Comparison of ENCODE assay signal across 14 cellular contexts in the genomic region with DNA sequence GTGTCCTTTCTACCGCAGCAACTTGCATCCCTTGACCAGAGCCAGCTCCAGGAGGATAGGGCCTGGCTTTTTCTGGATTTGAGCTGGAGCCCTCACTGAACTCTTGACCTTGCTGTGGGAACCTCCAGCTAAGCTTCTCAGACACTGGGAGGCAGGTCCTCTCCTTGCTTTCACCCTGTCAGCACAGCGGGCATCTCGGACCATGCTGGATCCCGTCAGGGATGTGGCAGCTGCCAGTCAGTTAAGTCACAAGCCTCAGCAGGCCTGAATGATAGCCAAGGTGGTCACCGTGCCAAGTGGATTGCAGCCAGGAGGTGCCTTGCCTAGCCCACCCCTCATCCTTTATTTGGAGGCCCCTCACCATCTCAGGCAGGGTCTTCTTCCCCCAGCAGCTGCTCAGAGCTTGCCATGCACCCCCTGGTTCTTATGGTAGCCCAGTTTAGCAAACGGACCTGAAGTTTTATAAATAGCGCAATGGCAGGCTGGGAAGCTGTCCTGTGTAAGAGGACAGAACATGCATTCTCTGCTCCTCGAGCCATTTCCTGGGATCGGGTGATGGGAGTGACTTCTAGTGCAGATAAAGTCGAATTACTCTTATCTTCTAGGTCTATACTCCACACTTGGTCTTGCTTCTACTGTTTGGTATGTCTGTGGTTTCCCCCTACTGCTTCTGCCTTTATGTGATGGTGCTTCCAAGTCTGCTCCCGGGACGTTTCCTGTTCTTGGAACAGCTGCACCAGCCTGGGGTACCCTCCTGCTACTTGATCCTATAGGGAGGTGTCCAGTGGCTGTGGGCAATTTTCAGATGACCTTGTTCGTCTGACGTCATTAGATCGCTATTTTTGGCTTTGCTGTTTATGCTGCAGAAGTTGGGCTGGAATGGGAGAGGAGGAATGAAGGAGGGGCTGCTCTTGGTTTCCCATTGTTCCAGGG. TPM values are rescaled to one million over a fixed set of nuclear protein-coding genes. Genes with fewer than 3 reads are reported as not detected.
DNase-seq lines count a peak whose midpoint lies in the region; ATAC-seq, FAIRE-seq and TF ChIP-seq lines count a peak whose summit lies in the region.
"Had no signal": no experiment of that assay in that cellular context is flagged by ENCODE, and none has a peak within 500 bp of the region (broad histone marks: within the 10 kb centered on the region; RNA-seq: fewer than 3 reads in every experiment).

No MANE protein-coding gene starts in this region.

- no peak overlapping the region for H2AFZ ChIP-seq in fibroblast of lung (ENCODE audit: low read length)

- FAIRE-seq in pancreas (lab: Jason Lieb, UNC) = no peak
- FAIRE-seq: GM12878 had no signal

- TF ChIP-seq CTCF in fibroblast of lung (conservative IDR thresholded peaks at IDR 0.05 in 1 of 2, IDR thresholded peaks at IDR 0.05 in 1 of 2; ENCODE audit: low read depth in 1 of 2, low read length in 2 of 2) = no peak
- no peak for TF ChIP-seq CTCF in pancreas (IDR thresholded peaks at IDR 0.05)
- TF ChIP-seq CTCF in dorsolateral prefrontal cortex (IDR thresholded peaks at IDR 0.05 in 54 of 56, conservative IDR thresholded peaks at IDR 0.05 in 2 of 56; ENCODE audit: low read depth in 1 of 56, partially characterized antibody in 56 of 56) = no peak

- DNase-seq in HCEC 1CT = peak; percentile 62
- peak; percentile 65 to 74 for DNase-seq in SJSA1 (ENCODE audit: low read depth in 1 of 2, low spot score in 2 of 2)
- DNase-seq in fibroblast of lung (ENCODE audit: low read depth in 2 of 2) = peak; percentile 89 to 94
- peak in 2 of 6 donors; percentile 26 to 45 for DNase-seq in pancreas
- no peak for DNase-seq in dorsolateral prefrontal cortex
- DNase-seq in DMS79 treated with DMSO at 0.1 percent for 48 hours (lab: John Stamatoyannopoulos, UW) = no peak
- no peak for DNase-seq in NOMO-1 treated with DMSO at 0.1 percent for 48 hours (lab: John Stamatoyannopoulos, UW; ENCODE audit: unreplicated experiment)
- DNase-seq: activated naive CD4-positive, alpha-beta T cell treated with Interleukin-2 at 50 U/mL for 16 hours; CD8-positive, alpha-beta memory T cell; NCI-H69; WERI-Rb-1 had no signal

- no peak overlapping the region for H3K27ac ChIP-seq in SJSA1
- peak overlapping the region; percentile 14 for H3K27ac ChIP-seq in fibroblast of lung (ENCODE audit: insufficient read depth, low read length)
- H3K27ac ChIP-seq in pancreas = no peak overlapping the region
- H3K27ac ChIP-seq in dorsolateral prefrontal cortex = peak overlapping the region in 13 of 59 donors; percentile 4 to 63 (median 38)
- H3K27ac ChIP-seq: KMS-11, WERI-Rb-1 had no signal

- peak overlapping the region; percentile 65 for H3K4me2 ChIP-seq in fibroblast of lung (ENCODE audit: extremely low read depth, insufficient read depth, low read length)
- H3K4me2 ChIP-seq: KMS-11 had no signal

- intact Hi-C loops in pancreas (cut with DNase I) = no loop called here
- intact Hi-C loops in dorsolateral prefrontal cortex (cut with DNase I) = no loop called here

- H3K9me3 ChIP-seq in SJSA1 (replicated peaks) (no peaks in the 10 kb centered on the region), fibroblast of lung (ENCODE audit: control insufficient read depth, insufficient read depth, low read depth, low read length) (no peaks in the 10 kb centered on the region), pancreas (no peaks in the 10 kb centered on the region)

- ATAC-seq in pancreas (peak; percentile 41 to 83 (median 78)), GM21737 (IDR thresholded peaks at IDR 0.05; ENCODE audit: unreplicated experiment) (no peak)
- ATAC-seq: GM12878 had no signal

- no peaks in the 10 kb centered on the region for H4K20me1 ChIP-seq in fibroblast of lung (ENCODE audit: control insufficient read depth, extremely low read depth, insufficient read depth, low read length)

- H3K36me3 ChIP-seq in SJSA1 = peaks cover 14% of the 10 kb centered on the region
- H3K36me3 ChIP-seq in fibroblast of lung (ENCODE audit: control insufficient read depth, insufficient read depth, low read length) = peaks cover 1% of the 10 kb centered on the region
- no peaks in the 10 kb centered on the region for H3K36me3 ChIP-seq in pancreas

- WGBS in pancreas, 2 donors = 41 to 42% methylated on average over 15 of the region's 15 CpGs

- H3K79me2 ChIP-seq in fibroblast of lung (ENCODE audit: control insufficient read depth, insufficient read depth, low read length) = no peaks in the 10 kb centered on the region

- H3K4me1 ChIP-seq in SJSA1 (replicated peaks) (peaks cover 35% of the 10 kb centered on the region), fibroblast of lung (ENCODE audit: control insufficient read depth, extremely low read depth, insufficient read depth, low read length) (peaks cover 23% of the 10 kb centered on the region), pancreas (peaks cover 0 to 9% (median 9%) of the 10 kb centered on the region in 3 donors)

- H3K4me3 ChIP-seq in SJSA1 = no peak overlapping the region
- H3K4me3 ChIP-seq in fibroblast of lung (replicated peaks in 1 of 4; ENCODE audit: control extremely low read depth in 1 of 4, insufficient read depth in 1 of 4, low read depth in 3 of 4, low read length in 4 of 4) = no peak overlapping the region
- H3K4me3 ChIP-seq in pancreas = no peak overlapping the region
- H3K4me3 ChIP-seq in dorsolateral prefrontal cortex = no peak overlapping the region
- H3K4me3 ChIP-seq: GM12878 had no signal

- H3K27me3 ChIP-seq in SJSA1 (replicated peaks) = no peaks in the 10 kb centered on the region
- no peaks in the 10 kb centered on the region for H3K27me3 ChIP-seq in fibroblast of lung (ENCODE audit: control insufficient read depth, insufficient read depth, low read length)
- H3K27me3 ChIP-seq in pancreas = no peaks in the 10 kb centered on the region
- H3K27me3 ChIP-seq in dorsolateral prefrontal cortex = peaks cover 0 to 6% (median 0%) of the 10 kb centered on the region in 45 donors

- H3K9ac ChIP-seq in fibroblast of lung (ENCODE audit: insufficient read depth, low read length) = no peak overlapping the region
- H3K9ac ChIP-seq: KMS-11 had no signal

RNA-seq across cellular contexts. Expression of a gene that starts 7.1 kb away (rescaled TPM):
- total RNA-seq in SJSA1 (2014; rRNA removed; shearing (Covaris generic)) = 0.82 and 1.0 TPM in 2 replicates
- total RNA-seq in fibroblast of lung (under 0.01 TPM in 1 of 2 replicates, not detected in the other), pancreas (10 to 100 TPM in 1 of 6 donors, 1 to 10 TPM in 5; 1.8 to 10.8 (median 3.8) TPM), dorsolateral prefrontal cortex (1 to 10 TPM in 27 of 120 experiments, under 1 TPM in 76, not detected in 17; 0.16 to 4.8 (median 0.64) TPM)
- polyA plus RNA-seq in fibroblast of lung (0.03 TPM in 1 of 2 replicates, not detected in the other), pancreas (1 to 10 TPM; 3.8 to 4.8 TPM)
- polyA plus RNA-seq in fibroblast of lung (2012) = 0.17 TPM in 1 of 2 replicates, not detected in the other
- not detected in 2 replicates for polyA minus RNA-seq in fibroblast of lung (ENCODE audit: low replicate concordance)
- polyA plus RNA-seq: CD8-positive, alpha-beta memory T cell had no signal

RNA-seq across cellular contexts. Expression of a gene that starts 33.3 kb away (rescaled TPM):
- 0.25 and 1.5 TPM in 2 replicates for total RNA-seq in SJSA1 (2014; rRNA removed; shearing (Covaris generic))
- under 0.01 TPM in 1 of 2 replicates, not detected in the other for total RNA-seq in fibroblast of lung
- polyA plus RNA-seq in fibroblast of lung = not detected in 2 replicates
- not detected in 2 replicates for polyA plus RNA-seq in fibroblast of lung (2012)
- not detected in 2 replicates for polyA minus RNA-seq in fibroblast of lung (ENCODE audit: low replicate concordance)
- total RNA-seq in pancreas = 1 to 10 TPM in 1 of 6 donors, under 1 TPM in 3, not detected in 2; 0.16 to 1.1 (median 0.53) TPM
- 1 to 10 TPM in 1 of 2 donors, under 1 TPM in 1; 0.91 to 1.7 TPM for polyA plus RNA-seq in pancreas
- 1 to 10 TPM in 59 of 120 experiments, under 1 TPM in 50, not detected in 11; 0.29 to 3.8 (median 1.0) TPM for total RNA-seq in dorsolateral prefrontal cortex
- total RNA-seq: CD8-positive, alpha-beta memory T cell; GM12878 had no signal
- polyA plus RNA-seq: CD8-positive, alpha-beta memory T cell; GM12878 had no signal

RNA-seq across cellular contexts. Expression of a gene that starts 58.3 kb away (rescaled TPM):
- total RNA-seq in SJSA1 (2014; rRNA removed; shearing (Covaris generic)) = 1.5 and 3.4 TPM in 2 replicates
- total RNA-seq in fibroblast of lung (not detected in 2 replicates), pancreas (1 to 10 TPM in 3 of 6 donors, under 1 TPM in 3; 0.35 to 1.6 (median 1.1) TPM), dorsolateral prefrontal cortex (10 to 100 TPM in 24 of 120 experiments, 1 to 10 TPM in 96; 4.0 to 19.1 (median 8.0) TPM)
- polyA plus RNA-seq in fibroblast of lung (0.14 TPM in 1 of 2 replicates, not detected in the other), pancreas (1 to 10 TPM; 2.5 to 4.3 TPM)
- polyA plus RNA-seq in fibroblast of lung (2012) = not detected in 2 replicates
- 1.9 TPM in 1 of 2 replicates, not detected in the other for polyA minus RNA-seq in fibroblast of lung (ENCODE audit: low replicate concordance)
- total RNA-seq: CD8-positive, alpha-beta memory T cell had no signal
- polyA plus RNA-seq: CD8-positive, alpha-beta memory T cell had no signal

RNA-seq across cellular contexts. Expression of a gene that starts 58.4 kb away (rescaled TPM):
- not detected in 2 replicates for total RNA-seq in SJSA1 (2014; rRNA removed; shearing (Covaris generic))
- total RNA-seq in fibroblast of lung = not detected in 2 replicates
- polyA plus RNA-seq in fibroblast of lung = 0.05 TPM in 1 of 2 replicates, not detected in the other
- not detected in 2 replicates for polyA plus RNA-seq in fibroblast of lung (2012)
- not detected in 2 replicates for polyA minus RNA-seq in fibroblast of lung (ENCODE audit: low replicate concordance)
- total RNA-seq in pancreas = under 1 TPM in 5 of 6 donors, not detected in 1; 0.14 to 0.41 (median 0.29) TPM
- polyA plus RNA-seq in pancreas = 1 to 10 TPM in 1 of 2 donors, under 1 TPM in 1; 0.68 to 1.4 TPM
- total RNA-seq in dorsolateral prefrontal cortex = 10 to 100 TPM in 3 of 120 experiments, 1 to 10 TPM in 117; 2.6 to 11.1 (median 5.7) TPM
- total RNA-seq: CD8-positive, alpha-beta memory T cell had no signal
- polyA plus RNA-seq: CD8-positive, alpha-beta memory T cell had no signal

Comparison
In these comparisons a context has a peak if more than half of its experiments do, and no peak if none do; other contexts are left out.
1. DNase-seq: peak in HCEC 1CT (single experiment), SJSA1 (2 of 2) and fibroblast of lung (2 of 2); none in dorsolateral prefrontal cortex (0 of 10), DMS79 treated with DMSO at 0.1 percent for 48 hours (single experiment) and NOMO-1 treated with DMSO at 0.1 percent for 48 hours (single experiment).